35 cellular contexts compared by ENCODE assay signal in genomic region chr2:24478243-24478642, GRCh38.
"Had no signal": no experiment of that assay in that cellular context is flagged by ENCODE, and none has a peak within 500 bp of the region (broad histone marks: within the 10 kb centered on the region; RNA-seq: fewer than 3 reads in every experiment).

No MANE protein-coding gene starts in this region.

- H3K27me3 ChIP-seq: adrenal gland, body of pancreas, dorsolateral prefrontal cortex, esophagus squamous epithelium, gastroesophageal sphincter, heart right ventricle had no signal

- DNase-seq: activated CD4-positive, alpha-beta memory T cell treated with anti-CD3 and anti-CD28 coated beads for 36 hours; activated CD4-positive, alpha-beta T cell treated with anti-CD3 and anti-CD28 coated beads for 36 hours; activated CD4-positive, alpha-beta T cell treated with anti-CD3 and anti-CD28 coated beads, Interleukin-2, amount 10 ng/mL, durations not matched to agents 24 days and 14 days; activated CD4-positive, CD25-positive, alpha-beta regulatory T cell; activated CD4-positive, CD25-positive, alpha-beta regulatory T cell treated with anti-CD3 and anti-CD28 coated beads, Interleukin-2, amount 50 U/mL, for 72 hours; activated CD8-positive, alpha-beta memory T cell treated with anti-CD3 and anti-CD28 coated beads, Interleukin-2, amount 10 ng/mL, durations not matched to agents 7 days and 5 days; activated CD8-positive, alpha-beta memory T cell treated with anti-CD3 and anti-CD28 coated beads, Interleukin-2, amount 50 U/mL, for 4 hours; activated CD8-positive, alpha-beta T cell treated with anti-CD3 and anti-CD28 coated beads, Interleukin-2, amount 10 ng/mL, durations not matched to agents 7 days and 5 days; activated effector memory CD4-positive, alpha-beta T cell treated with anti-CD3 and anti-CD28 coated beads, Interleukin-2, amount 50 U/mL, for 16 hours; activated naive CD4-positive, alpha-beta T cell treated with anti-CD3 and anti-CD28 coated beads for 36 hours; activated naive CD8-positive, alpha-beta T cell treated with anti-CD3 and anti-CD28 coated beads for 36 hours; activated naive CD8-positive, alpha-beta T cell treated with anti-CD3 and anti-CD28 coated beads, Interleukin-2, amount 50 U/mL, for 24 hours; activated T-cell treated with anti-CD3 and anti-CD28 coated beads, Interleukin-2, amount 50 U/mL, for 1 hour; activated T-cell treated with anti-CD3 and anti-CD28 coated beads, Interleukin-2, amount 50 U/mL, for 48 hours; adrenal gland; amygdala; aorta; body of pancreas; caudate nucleus; cortex of kidney; dorsolateral prefrontal cortex; effector memory CD4-positive, alpha-beta T cell; endodermal cell; esophagus squamous epithelium; foreskin melanocyte; heart right ventricle; T-cell; T1000 had no signal

- H3K4me3 Mint-ChIP-seq: activated CD4-positive, alpha-beta memory T cell treated with anti-CD3 and anti-CD28 coated beads for 36 hours; activated CD4-positive, alpha-beta T cell treated with anti-CD3 and anti-CD28 coated beads for 36 hours; activated CD4-positive, alpha-beta T cell treated with anti-CD3 and anti-CD28 coated beads, Interleukin-2, amount 10 ng/mL, durations not matched to agents 24 days and 14 days; activated CD8-positive, alpha-beta memory T cell treated with anti-CD3 and anti-CD28 coated beads, Interleukin-2, amount 10 ng/mL, durations not matched to agents 7 days and 5 days; activated CD8-positive, alpha-beta T cell treated with anti-CD3 and anti-CD28 coated beads, Interleukin-2, amount 10 ng/mL, durations not matched to agents 7 days and 5 days; activated naive CD4-positive, alpha-beta T cell treated with anti-CD3 and anti-CD28 coated beads for 36 hours; activated naive CD4-positive, alpha-beta T cell treated with anti-CD3 and anti-CD28 coated beads, Interleukin-2, amount 50 U/mL, for 24 hours; activated naive CD8-positive, alpha-beta T cell treated with anti-CD3 and anti-CD28 coated beads for 36 hours; activated naive CD8-positive, alpha-beta T cell treated with anti-CD3 and anti-CD28 coated beads, Interleukin-2, amount 50 U/mL, for 24 hours; activated T-helper 1 cell treated with anti-CD3 and anti-CD28 coated beads, Interleukin-12 subunit alpha, Interleukin-12 subunit beta, Interleukin-2, Interleukin-4 antibody, amounts not matched to agents 30 ng/mL and 10 ng/mL and 1 ng/mL, durations not matched to agents 14 hours and 24 hours and 36 hours; endodermal cell; T-cell; T-helper 1 cell treated with Interleukin-12 subunit alpha and Interleukin-12 subunit beta and Interleukin-4 antibody, amounts not matched to agents 30 μg/mL and 1 μg/mL, for 36 hours; T-helper 2 cell treated with Interferon-gamma antibody and Interleukin-4, amounts not matched to agents 5 μg/mL and 100 μg/mL, for 36 hours had no signal

- H3K27me3 Mint-ChIP-seq: activated CD4-positive, alpha-beta memory T cell treated with anti-CD3 and anti-CD28 coated beads for 36 hours; activated CD4-positive, alpha-beta T cell treated with anti-CD3 and anti-CD28 coated beads, Interleukin-2, amount 10 ng/mL, durations not matched to agents 24 days and 14 days; activated naive CD4-positive, alpha-beta T cell treated with anti-CD3 and anti-CD28 coated beads, Interleukin-2, amount 50 U/mL, for 24 hours; activated naive CD8-positive, alpha-beta T cell treated with anti-CD3 and anti-CD28 coated beads for 36 hours had no signal

- H3K9me3 Mint-ChIP-seq: activated CD4-positive, alpha-beta memory T cell treated with anti-CD3 and anti-CD28 coated beads for 36 hours; activated CD4-positive, alpha-beta T cell treated with anti-CD3 and anti-CD28 coated beads, Interleukin-2, amount 10 ng/mL, durations not matched to agents 24 days and 14 days; activated naive CD4-positive, alpha-beta T cell treated with anti-CD3 and anti-CD28 coated beads for 36 hours; activated naive CD4-positive, alpha-beta T cell treated with anti-CD3 and anti-CD28 coated beads, Interleukin-2, amount 50 U/mL, for 24 hours; T-helper 2 cell treated with Interferon-gamma antibody and Interleukin-4, amounts not matched to agents 5 μg/mL and 100 μg/mL, for 36 hours had no signal

- H3K27ac Mint-ChIP-seq: activated CD4-positive, alpha-beta memory T cell treated with anti-CD3 and anti-CD28 coated beads for 36 hours; activated CD4-positive, alpha-beta T cell treated with anti-CD3 and anti-CD28 coated beads for 36 hours; activated CD4-positive, alpha-beta T cell treated with anti-CD3 and anti-CD28 coated beads, Interleukin-2, amount 10 ng/mL, durations not matched to agents 24 days and 14 days; activated CD8-positive, alpha-beta memory T cell treated with anti-CD3 and anti-CD28 coated beads, Interleukin-2, amount 10 ng/mL, durations not matched to agents 7 days and 5 days; activated CD8-positive, alpha-beta T cell treated with anti-CD3 and anti-CD28 coated beads, Interleukin-2, amount 10 ng/mL, durations not matched to agents 7 days and 5 days; activated naive CD4-positive, alpha-beta T cell treated with anti-CD3 and anti-CD28 coated beads for 36 hours; activated naive CD4-positive, alpha-beta T cell treated with anti-CD3 and anti-CD28 coated beads, Interleukin-2, amount 50 U/mL, for 24 hours; activated naive CD8-positive, alpha-beta T cell treated with anti-CD3 and anti-CD28 coated beads for 36 hours; activated naive CD8-positive, alpha-beta T cell treated with anti-CD3 and anti-CD28 coated beads, Interleukin-2, amount 50 U/mL, for 24 hours; activated T-helper 1 cell treated with anti-CD3 and anti-CD28 coated beads, Interleukin-12 subunit alpha, Interleukin-12 subunit beta, Interleukin-2, Interleukin-4 antibody, amounts not matched to agents 30 ng/mL and 10 ng/mL and 1 ng/mL, durations not matched to agents 14 hours and 24 hours and 36 hours; activated T-helper 2 cell treated with anti-CD3 and anti-CD28 coated beads, Interferon-gamma antibody, Interleukin-2, Interleukin-4, amounts not matched to agents 10 μg/mL and 5 μg/mL and 100 μg/mL, durations not matched to agents 14 hours and 24 hours and 36 hours; endodermal cell; T-cell; T-helper 1 cell treated with Interleukin-12 subunit alpha and Interleukin-12 subunit beta and Interleukin-4 antibody, amounts not matched to agents 30 μg/mL and 1 μg/mL, for 36 hours; T-helper 2 cell treated with Interferon-gamma antibody and Interleukin-4, amounts not matched to agents 5 μg/mL and 100 μg/mL, for 36 hours had no signal

- FAIRE-seq: colon had no signal

- ATAC-seq: activated CD4-positive, alpha-beta T cell treated with anti-CD3 and anti-CD28 coated beads for 36 hours; activated CD8-positive, alpha-beta memory T cell treated with anti-CD3 and anti-CD28 coated beads, Interleukin-2, amount 10 ng/mL, durations not matched to agents 7 days and 5 days; activated CD8-positive, alpha-beta T cell treated with anti-CD3 and anti-CD28 coated beads, Interleukin-2, amount 10 ng/mL, durations not matched to agents 7 days and 5 days; activated naive CD8-positive, alpha-beta T cell treated with anti-CD3 and anti-CD28 coated beads, Interleukin-2, amount 50 U/mL, for 24 hours; body of pancreas; gastroesophageal sphincter; heart right ventricle; T-cell had no signal

- H3K36me3 Mint-ChIP-seq: activated CD4-positive, alpha-beta memory T cell treated with anti-CD3 and anti-CD28 coated beads for 36 hours; activated CD8-positive, alpha-beta memory T cell treated with anti-CD3 and anti-CD28 coated beads, Interleukin-2, amount 10 ng/mL, durations not matched to agents 7 days and 5 days; activated naive CD4-positive, alpha-beta T cell treated with anti-CD3 and anti-CD28 coated beads, Interleukin-2, amount 50 U/mL, for 24 hours; activated naive CD8-positive, alpha-beta T cell treated with anti-CD3 and anti-CD28 coated beads for 36 hours; T-cell had no signal

- H3K9me3 ChIP-seq: adrenal gland, body of pancreas, esophagus squamous epithelium, gastroesophageal sphincter had no signal

- H3K4me3 ChIP-seq: adrenal gland, body of pancreas, dorsolateral prefrontal cortex, esophagus squamous epithelium, gastroesophageal sphincter, heart right ventricle had no signal

- H3K4me1 Mint-ChIP-seq: activated CD4-positive, alpha-beta T cell treated with anti-CD3 and anti-CD28 coated beads, Interleukin-2, amount 10 ng/mL, durations not matched to agents 24 days and 14 days; activated CD8-positive, alpha-beta memory T cell treated with anti-CD3 and anti-CD28 coated beads, Interleukin-2, amount 10 ng/mL, durations not matched to agents 7 days and 5 days; activated naive CD4-positive, alpha-beta T cell treated with anti-CD3 and anti-CD28 coated beads, Interleukin-2, amount 50 U/mL, for 24 hours; activated naive CD8-positive, alpha-beta T cell treated with anti-CD3 and anti-CD28 coated beads for 36 hours; T-cell had no signal

- H3K36me3 ChIP-seq: adrenal gland, esophagus squamous epithelium, gastroesophageal sphincter, heart right ventricle had no signal

- H3K4me1 ChIP-seq: adrenal gland, body of pancreas, gastroesophageal sphincter had no signal

- H3K27ac ChIP-seq: adrenal gland, body of pancreas, dorsolateral prefrontal cortex, esophagus squamous epithelium, gastroesophageal sphincter, heart right ventricle had no signal
